Comparison of ENCODE assay signal across 1 cellular context in the genomic region with DNA sequence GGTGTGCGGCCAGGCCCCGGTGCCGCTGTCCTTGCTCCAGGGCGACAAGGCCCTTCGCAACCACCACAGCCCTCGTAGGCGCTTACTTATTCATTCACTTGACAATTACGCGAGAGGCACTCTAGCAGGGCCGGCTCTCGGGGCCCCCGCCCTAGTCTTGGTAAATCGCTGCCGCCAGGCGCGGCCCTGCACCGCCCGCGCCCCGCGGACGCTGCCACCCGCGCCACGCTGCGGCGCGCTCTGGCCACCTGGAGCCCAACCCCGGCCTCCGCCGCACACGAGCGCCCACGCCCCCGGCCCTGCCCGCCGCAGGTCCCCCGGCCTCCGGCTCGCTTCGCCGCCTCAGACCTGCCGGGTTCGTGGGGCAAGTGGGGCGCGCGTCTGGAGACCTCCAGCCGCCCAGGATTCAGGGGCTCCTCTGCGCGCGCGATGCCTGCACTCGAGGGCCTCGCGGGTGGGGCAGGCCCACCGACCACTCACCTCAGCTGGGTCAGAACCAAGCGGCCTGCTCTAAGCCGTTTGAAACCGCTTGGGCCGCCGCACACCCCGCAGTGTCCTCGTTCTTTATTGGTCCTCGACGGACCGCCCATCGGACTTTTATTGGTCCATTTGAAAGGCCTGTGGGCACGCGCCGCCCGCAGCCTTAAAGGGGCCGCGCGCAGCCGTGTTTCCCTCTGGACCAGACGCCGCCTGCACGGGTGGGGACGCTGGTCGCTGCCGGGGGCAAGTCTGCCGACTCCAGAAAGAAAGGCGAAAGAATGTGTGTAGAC.
A peak's percentile ranks its signal among the peaks of the same experiment; 100 is the strongest.
TF ChIP-seq lines count a peak whose summit lies in the region.

Gene CKAP5 (minus strand): TSS at position 541 of the 770 bp plus-strand sequence. CDS start 25,049 bp downstream, outside the sequence.

TF ChIP-seq in HepG2, 621 proteins besides CTCF, POLR2A, EP300 and RAD21 (continued from another document):
- TF ChIP-seq, protein P1, sequence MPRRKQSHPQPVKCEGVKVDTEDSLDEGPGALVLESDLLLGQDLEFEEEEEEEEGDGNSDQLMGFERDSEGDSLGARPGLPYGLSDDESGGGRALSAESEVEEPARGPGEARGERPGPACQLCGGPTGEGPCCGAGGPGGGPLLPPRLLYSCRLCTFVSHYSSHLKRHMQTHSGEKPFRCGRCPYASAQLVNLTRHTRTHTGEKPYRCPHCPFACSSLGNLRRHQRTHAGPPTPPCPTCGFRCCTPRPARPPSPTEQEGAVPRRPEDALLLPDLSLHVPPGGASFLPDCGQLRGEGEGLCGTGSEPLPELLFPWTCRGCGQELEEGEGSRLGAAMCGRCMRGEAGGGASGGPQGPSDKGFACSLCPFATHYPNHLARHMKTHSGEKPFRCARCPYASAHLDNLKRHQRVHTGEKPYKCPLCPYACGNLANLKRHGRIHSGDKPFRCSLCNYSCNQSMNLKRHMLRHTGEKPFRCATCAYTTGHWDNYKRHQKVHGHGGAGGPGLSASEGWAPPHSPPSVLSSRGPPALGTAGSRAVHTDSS (CRISPR knock-in tag; conservative IDR thresholded peaks at IDR 0.05) = peak; percentile 31; the same call in 1 of the 2 replicates
- TF ChIP-seq ZNF619 (CRISPR knock-in tag; IDR thresholded peaks at IDR 0.05) (peak; percentile 31; the same call in 1 of the 2 replicates), HES4 (CRISPR knock-in tag; IDR thresholded peaks at IDR 0.05; ENCODE audit: borderline replicate concordance) (peak; percentile 55; the same call in 1 of the 2 replicates), NCOR1 (IDR thresholded peaks at IDR 0.05; ENCODE audit: borderline replicate concordance, low read length) (no peak), MTF2 (CRISPR knock-in tag; IDR thresholded peaks at IDR 0.05; ENCODE audit: borderline replicate concordance) (0 out of 2 replicates have a peak, but pooled peaks have one; percentile 57), ZFP36 (IDR thresholded peaks at IDR 0.05; ENCODE audit: borderline replicate concordance, low read depth, low read length, partially characterized antibody) (no peak), IRX3 (CRISPR knock-in tag; IDR thresholded peaks at IDR 0.05; ENCODE audit: borderline replicate concordance, low read depth) (peak; percentile 60; the same call in 1 of the 2 replicates), ZNF235 (CRISPR knock-in tag; IDR thresholded peaks at IDR 0.05; ENCODE audit: borderline replicate concordance) (peak; percentile 72; the same call in 1 of the 2 replicates), SRSF9 (IDR thresholded peaks at IDR 0.05; ENCODE audit: borderline replicate concordance, insufficient read depth, low read depth, low read length, poor library complexity, severe bottlenecking) (no peak), TBX2 (CRISPR knock-in tag; IDR thresholded peaks at IDR 0.05; ENCODE audit: borderline replicate concordance) (peak; percentile 81)
TF ChIP-seq in HepG2: peak in this region for 259.
